In genomic region chr5:180817847-180818246, GRCh38 we compare ENCODE assay signal across 13 cellular contexts. TPM values are rescaled to one million over a fixed set of nuclear protein-coding genes. Genes with fewer than 3 reads are reported as not detected.
A peak's percentile ranks its signal among the peaks of the same experiment; 100 is the strongest.
DNase-seq lines count a peak whose midpoint lies in the region; ATAC-seq and TF ChIP-seq lines count a peak whose summit lies in the region.
"Had no signal": no experiment of that assay in that cellular context is flagged by ENCODE, and none has a peak within 500 bp of the region (broad histone marks: within the 10 kb centered on the region; RNA-seq: fewer than 3 reads in every experiment).

No MANE protein-coding gene starts in this region.

- BruUV-seq in PC-9 (replicated peaks; lab: Mats Ljungman, UMichigan), result no TSS peak

- H3F3A ChIP-seq in GM23338 (replicated peaks; ENCODE audit: low read depth) (peaks cover 7% of the 10 kb centered on the region; the same call in 1 of the 2 replicates), PC-9 (ENCODE audit: insufficient read depth, low read depth) (no peaks in the 10 kb centered on the region)

- H3K4me1 Mint-ChIP-seq in GM23338, result peaks cover 16% of the 10 kb centered on the region

- H3K27me3 Mint-ChIP-seq in GM23338 (ENCODE audit: insufficient read depth, low read depth, poor library complexity), result no peaks in the 10 kb centered on the region
- H3K27me3 Mint-ChIP-seq: activated naive CD8-positive, alpha-beta T cell treated with anti-CD3 and anti-CD28 coated beads, Interleukin-2, amount 10 ng/mL, durations not matched to agents 7 days and 5 days had no signal

- H3K9me3 ChIP-seq in adipocyte (ENCODE audit: control insufficient read depth, low read length) (no peaks in the 10 kb centered on the region), muscle layer of duodenum (ENCODE audit: control insufficient read depth in 1 of 2, low read length in 2 of 2) (no peaks in the 10 kb centered on the region), stomach (no peaks in the 10 kb centered on the region), PC-9 (ENCODE audit: insufficient read depth, low read depth) (no peaks in the 10 kb centered on the region)

- H3K4me1 ChIP-seq in GM23338 (ENCODE audit: insufficient read depth), result peaks cover 15% of the 10 kb centered on the region; the same call in 1 of the 2 replicates
- peaks cover 55% of the 10 kb centered on the region for H3K4me1 ChIP-seq in adipocyte (ENCODE audit: control insufficient read depth, insufficient read depth, low read length)
- peaks cover 5 to 6% of the 10 kb centered on the region in 2 donors for H3K4me1 ChIP-seq in muscle layer of duodenum (ENCODE audit: control insufficient read depth in 1 of 2, insufficient read depth in 2 of 2, low read length in 2 of 2)
- peaks cover 0 to 41% (median 19%) of the 10 kb centered on the region in 4 donors for H3K4me1 ChIP-seq in stomach
- H3K4me1 ChIP-seq in PC-9 (replicated peaks; ENCODE audit: insufficient read depth), result peaks cover 2% of the 10 kb centered on the region; the same call in 1 of the 2 replicates

- WGBS in stomach, 5 donors, result 38 to 55% (median 43%) methylated on average over 7 of the region's 7 CpGs

- no peak overlapping the region for H3K4me3 Mint-ChIP-seq in GM23338
- H3K4me3 Mint-ChIP-seq: activated naive CD8-positive, alpha-beta T cell treated with anti-CD3 and anti-CD28 coated beads, Interleukin-2, amount 10 ng/mL, durations not matched to agents 7 days and 5 days had no signal

- no peak overlapping the region for H3K27ac Mint-ChIP-seq in GM23338
- H3K27ac Mint-ChIP-seq: activated naive CD8-positive, alpha-beta T cell treated with anti-CD3 and anti-CD28 coated beads, Interleukin-2, amount 10 ng/mL, durations not matched to agents 7 days and 5 days had no signal

- CTCF ChIA-PET in PC-9 (lab: Charles Lee), result no interaction called here

- H2AFZ ChIP-seq in GM23338, result 0 out of 2 replicates have a peak overlapping the region, but pooled peaks have one; percentile 38
- no peak overlapping the region for H2AFZ ChIP-seq in PC-9

- H3K9me2 ChIP-seq in GM23338 (ENCODE audit: insufficient read depth) (no peaks in the 10 kb centered on the region), PC-9 (ENCODE audit: insufficient read depth) (no peaks in the 10 kb centered on the region)

- no peaks in the 10 kb centered on the region for H3K79me2 ChIP-seq in GM23338 (replicated peaks; ENCODE audit: insufficient read depth)
- H3K79me2 ChIP-seq in PC-9 (ENCODE audit: low read depth), result no peaks in the 10 kb centered on the region

- H3K36me3 ChIP-seq in GM23338 (ENCODE audit: insufficient read depth) (no peaks in the 10 kb centered on the region), adipocyte (ENCODE audit: control insufficient read depth, insufficient read depth, low read length, severe bottlenecking) (no peaks in the 10 kb centered on the region), muscle layer of duodenum (ENCODE audit: control insufficient read depth in 1 of 2, insufficient read depth in 2 of 2, low read length in 2 of 2) (no peaks in the 10 kb centered on the region), stomach (no peaks in the 10 kb centered on the region), PC-9 (ENCODE audit: low read depth) (no peaks in the 10 kb centered on the region)

- no peak for TF ChIP-seq CTCF in GM23338 (conservative IDR thresholded peaks at IDR 0.05; ENCODE audit: low read depth in 2 of 2)
- TF ChIP-seq CTCF in stomach (IDR thresholded peaks at IDR 0.05), result no peak
- TF ChIP-seq CTCF in PC-9 (conservative IDR thresholded peaks at IDR 0.05), result no peak
- TF ChIP-seq CTCF in foreskin fibroblast (IDR thresholded peaks at IDR 0.05; ENCODE audit: low read depth, low read length), result no peak

- DNase-seq in GM23338 (ENCODE audit: low spot score), result no peak
- DNase-seq in adipocyte (ENCODE audit: low read depth), result no peak
- DNase-seq in stomach, result no peak
- no peak for DNase-seq in posterior vena cava (ENCODE audit: low spot score)
- no peak for DNase-seq in PC-9
- no peak for DNase-seq in AML-193 (lab: John Stamatoyannopoulos, UW)
- DNase-seq in foreskin fibroblast, result no peak
- DNase-seq: activated naive CD8-positive, alpha-beta T cell treated with anti-CD3 and anti-CD28 coated beads, Interleukin-2, amount 10 ng/mL, durations not matched to agents 7 days and 5 days; DMS 273 treated with DMSO at 0.1 percent for 48 hours; effector memory CD4-positive, alpha-beta T cell; KG1; SHP77 treated with DMSO at 0.1 percent for 48 hours had no signal

- TF ChIP-seq POLR2A in stomach (IDR thresholded peaks at IDR 0.05), result no peak

- no peak for ATAC-seq in GM23338

- no peaks in the 10 kb centered on the region for H3K9me3 Mint-ChIP-seq in GM23338
- H3K9me3 Mint-ChIP-seq: activated naive CD8-positive, alpha-beta T cell treated with anti-CD3 and anti-CD28 coated beads, Interleukin-2, amount 10 ng/mL, durations not matched to agents 7 days and 5 days had no signal

- no peak for TF ChIP-seq EP300 in stomach (IDR thresholded peaks at IDR 0.05)

- H3K4me3 ChIP-seq in GM23338 (no peak overlapping the region), adipocyte (ENCODE audit: low read length) (peak overlapping the region; percentile 70), muscle layer of duodenum (ENCODE audit: low read depth in 1 of 2, low read length in 2 of 2) (no peak overlapping the region), stomach (no peak overlapping the region), PC-9 (no peak overlapping the region), foreskin fibroblast (ENCODE audit: low read depth in 1 of 2, low read length in 2 of 2) (no peak overlapping the region)

- H3K27ac ChIP-seq in GM23338 (ENCODE audit: low read depth) (no peak overlapping the region), muscle layer of duodenum (ENCODE audit: low read length) (peak overlapping the region; percentile 76), stomach (peak overlapping the region in 4 of 5 donors; percentile 59 to 77 (median 70)), PC-9 (no peak overlapping the region)

- intact Hi-C loops in stomach (cut with DNase I; ENCODE audit: low total_unique reads) (no loop called here), posterior vena cava (cut with DNase I) (no loop called here), PC-9 (cut with micrococcal nuclease; ENCODE audit: unreplicated experiment) (no loop called here)

- H3K4me2 ChIP-seq in GM23338 (no peak overlapping the region), PC-9 (no peak overlapping the region)

- no peaks in the 10 kb centered on the region for H3K27me3 ChIP-seq in GM23338 (ENCODE audit: insufficient read depth)
- no peaks in the 10 kb centered on the region for H3K27me3 ChIP-seq in adipocyte (replicated peaks; ENCODE audit: control insufficient read depth, insufficient read depth, low read length)
- H3K27me3 ChIP-seq in muscle layer of duodenum (ENCODE audit: low read depth, low read length), result no peaks in the 10 kb centered on the region
- no peaks in the 10 kb centered on the region for H3K27me3 ChIP-seq in stomach
- H3K27me3 ChIP-seq in PC-9 (ENCODE audit: insufficient read depth, low read depth), result no peaks in the 10 kb centered on the region

- H4K20me1 ChIP-seq in GM23338 (replicated peaks; ENCODE audit: insufficient read depth) (no peaks in the 10 kb centered on the region), PC-9 (ENCODE audit: insufficient read depth) (no peaks in the 10 kb centered on the region)

- H3K36me3 Mint-ChIP-seq in GM23338 (ENCODE audit: low read depth), result no peaks in the 10 kb centered on the region
- H3K36me3 Mint-ChIP-seq: activated naive CD8-positive, alpha-beta T cell treated with anti-CD3 and anti-CD28 coated beads, Interleukin-2, amount 10 ng/mL, durations not matched to agents 7 days and 5 days had no signal

- POLR2A ChIA-PET in PC-9 (lab: Charles Lee; ENCODE audit: unreplicated experiment), result no interaction called here

- peak overlapping the region; percentile 80 for H3K9ac ChIP-seq in adipocyte (ENCODE audit: low read length)

TF ChIP-seq in GM23338, 12 proteins besides CTCF, POLR2A, EP300 and RAD21 (continues in another document):
- TF ChIP-seq JUNB (IDR thresholded peaks at IDR 0.05; ENCODE audit: unreplicated experiment) (no peak), ETS1 (IDR thresholded peaks at IDR 0.05) (no peak)

RNA-seq across cellular contexts. Expression of gene MGAT1, which starts 15.2 kb away (rescaled TPM):
- total RNA-seq in GM23338 (2014; rRNA removed; shearing (Covaris generic)), result 81.4 and 97.5 TPM in 2 replicates
- polyA plus RNA-seq in GM23338 (2016; fragmentation: Nextera tagmentation; extraction: Ambion mirVana), result 23.6 and 23.7 TPM in 2 replicates
- 100 to 1,000 TPM in 3 of 5 donors, 10 to 100 TPM in 2; 57.2 to 656 (median 148) TPM for total RNA-seq in stomach
- 10 to 100 TPM; 52.8 to 63.3 (median 57.9) TPM for polyA plus RNA-seq in stomach
- total RNA-seq in posterior vena cava, result 100 to 1,000 TPM; 150 to 160 TPM
- 96.6 and 103 TPM in 2 replicates for total RNA-seq in PC-9 (2021)

RNA-seq across cellular contexts. Expression of gene ZFP62, which starts 43.2 kb away (rescaled TPM):
- 29.6 and 32.9 TPM in 2 replicates for total RNA-seq in GM23338 (2014; rRNA removed; shearing (Covaris generic))
- polyA plus RNA-seq in GM23338 (2016; fragmentation: Nextera tagmentation; extraction: Ambion mirVana), result 33.2 and 33.7 TPM in 2 replicates
- total RNA-seq in stomach, result 10 to 100 TPM in 4 of 5 donors, 1 to 10 TPM in 1; 8.2 to 46.9 (median 16.5) TPM
- polyA plus RNA-seq in stomach, result 10 to 100 TPM in 2 of 3 donors, 1 to 10 TPM in 1; 7.8 to 20.5 (median 13.3) TPM
- total RNA-seq in posterior vena cava, result 10 to 100 TPM; 21.2 to 22.2 TPM
- 48.6 and 57.3 TPM in 2 replicates for total RNA-seq in PC-9 (2021)

Comparison
In these comparisons a context has a peak if more than half of its experiments do, and no peak if none do; other contexts are left out.
1. H3K27ac ChIP-seq: peak in muscle layer of duodenum (single experiment) and stomach (4 of 5); none in GM23338 (single experiment) and PC-9 (single experiment).